19 cellular contexts compared by ENCODE assay signal in genomic region chr22:20653012-20653794, GRCh38.
"Had no signal": no experiment of that assay in that cellular context is flagged by ENCODE, and none has a peak within 500 bp of the region (broad histone marks: within the 10 kb centered on the region; RNA-seq: fewer than 3 reads in every experiment).

No MANE protein-coding gene starts in this region.

- H3K4me3 Mint-ChIP-seq: activated naive CD4-positive, alpha-beta T cell treated with anti-CD3 and anti-CD28 coated beads, Interleukin-2, amount 50 U/mL, for 24 hours; activated T-cell treated with anti-CD3 and anti-CD28 coated beads, Interleukin-2, amount 50 U/mL, for 72 hours; brain; memory B cell; neural crest cell; stimulated activated naive CD8-positive, alpha-beta T cell treated with anti-CD3 and anti-CD28 coated beads, Interleukin-15, Interleukin-2, amounts not matched to agents 100 ng/mL and 50 ng/mL, for 24 hours had no signal

- H3K9me3 Mint-ChIP-seq: activated naive CD4-positive, alpha-beta T cell treated with anti-CD3 and anti-CD28 coated beads, Interleukin-2, amount 50 U/mL, for 24 hours; activated T-cell treated with anti-CD3 and anti-CD28 coated beads, Interleukin-2, amount 50 U/mL, for 72 hours; memory B cell; neural crest cell; stimulated activated naive CD8-positive, alpha-beta T cell treated with anti-CD3 and anti-CD28 coated beads, Interleukin-15, Interleukin-2, amounts not matched to agents 100 ng/mL and 50 ng/mL, for 24 hours had no signal

- H3K4me1 Mint-ChIP-seq: activated naive CD4-positive, alpha-beta T cell treated with anti-CD3 and anti-CD28 coated beads, Interleukin-2, amount 50 U/mL, for 24 hours; brain had no signal

- H3K27me3 Mint-ChIP-seq: activated naive CD4-positive, alpha-beta T cell treated with anti-CD3 and anti-CD28 coated beads, Interleukin-2, amount 50 U/mL, for 24 hours had no signal

- H3K27ac ChIP-seq: tibial artery had no signal

- H3K4me1 ChIP-seq: tibial artery had no signal

- ATAC-seq: activated T-cell treated with anti-CD3 and anti-CD28 coated beads, Interleukin-2, amount 50 U/mL, for 72 hours; left cardiac atrium had no signal

- H3K4me3 ChIP-seq: tibial artery had no signal

- DNase-seq: activated CD4-positive, alpha-beta T cell treated with anti-CD3 and anti-CD28 coated beads for 1 hour; activated CD4-positive, alpha-beta T cell treated with anti-CD3 and anti-CD28 coated beads, Interleukin-2, amount 50 U/mL, for 1 hour; activated gamma-delta T cell treated with Interleukin-2 at 50 U/mL for 16 hours; activated T-cell treated with anti-CD3 and anti-CD28 coated beads, Interleukin-2, amount 50 U/mL, for 72 hours; aorta; central memory CD4-positive, alpha-beta T cell; effector memory CD4-positive, alpha-beta T cell; left cardiac atrium; retina; stimulated activated CD4-positive, alpha-beta T cell treated with anti-CD3 and anti-CD28 coated beads, Interleukin-12 subunit alpha, Interleukin-12 subunit beta, amount 100 ng/mL, for 4 hours; stimulated activated CD4-positive, alpha-beta T cell treated with anti-CD3 and anti-CD28 coated beads, Interleukin-1b, Interleukin-23, amount 100 ng/mL, for 48 hours; substantia nigra; T-helper 9 cell; tibial artery had no signal

- H3K36me3 Mint-ChIP-seq: activated naive CD4-positive, alpha-beta T cell treated with anti-CD3 and anti-CD28 coated beads, Interleukin-2, amount 50 U/mL, for 24 hours; brain; memory B cell had no signal

- H3K36me3 ChIP-seq: tibial artery had no signal

- H3K27ac Mint-ChIP-seq: activated naive CD4-positive, alpha-beta T cell treated with anti-CD3 and anti-CD28 coated beads, Interleukin-2, amount 50 U/mL, for 24 hours; activated T-cell treated with anti-CD3 and anti-CD28 coated beads, Interleukin-2, amount 50 U/mL, for 72 hours; brain; memory B cell; stimulated activated naive CD8-positive, alpha-beta T cell treated with anti-CD3 and anti-CD28 coated beads, Interleukin-15, Interleukin-2, amounts not matched to agents 100 ng/mL and 50 ng/mL, for 24 hours had no signal

- H3K9me3 ChIP-seq: tibial artery had no signal

- H3K27me3 ChIP-seq: tibial artery had no signal
